Comparison of ENCODE assay signal across 1 cellular context in the genomic region with DNA sequence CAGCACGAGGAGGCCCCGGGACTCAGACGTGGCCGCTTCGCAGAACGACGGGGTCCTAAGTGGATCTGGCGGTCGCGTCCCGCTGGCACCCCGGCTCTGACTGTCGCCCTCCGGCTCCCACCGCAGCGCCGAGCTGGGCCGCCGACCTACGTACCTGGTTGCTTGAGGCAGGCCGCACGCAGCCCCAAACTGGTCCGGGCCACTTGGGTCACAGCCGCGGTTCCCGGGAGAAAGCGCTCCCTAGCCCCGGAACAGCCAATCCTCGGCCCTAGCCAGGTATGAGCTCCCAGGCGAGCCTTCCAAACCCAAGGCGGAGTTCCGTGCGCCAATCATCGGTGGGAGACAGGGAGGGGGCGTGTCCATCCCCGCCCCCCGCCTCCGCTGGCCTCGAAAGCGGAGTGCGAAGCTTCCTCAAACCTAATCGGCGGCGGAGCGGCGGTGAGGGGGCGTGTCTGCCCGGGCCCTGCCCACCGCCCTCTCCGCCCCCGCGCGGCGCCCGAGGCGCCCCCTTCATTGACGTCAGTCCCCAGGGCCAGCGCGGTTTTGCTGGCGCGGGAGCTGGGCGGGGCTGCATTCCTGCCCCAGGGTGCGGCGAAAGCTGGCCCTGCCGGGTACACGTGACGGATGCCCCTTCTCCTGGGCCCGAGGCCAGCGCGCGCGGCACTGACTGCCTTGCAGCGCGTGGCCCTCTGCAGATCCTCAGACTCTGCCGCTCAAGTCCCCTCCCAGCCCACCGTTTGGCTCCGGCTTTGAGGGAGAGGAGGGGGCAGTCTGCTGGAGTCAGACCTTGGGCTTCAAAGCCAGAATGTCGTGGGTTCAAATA.
TF ChIP-seq lines count a peak whose summit lies in the region.

A gene with protein sequence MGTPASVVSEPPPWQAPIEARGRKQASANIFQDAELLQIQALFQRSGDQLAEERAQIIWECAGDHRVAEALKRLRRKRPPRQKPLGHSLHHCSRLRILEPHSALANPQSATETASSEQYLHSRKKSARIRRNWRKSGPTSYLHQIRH (minus strand): TSS at position 280 of the 823 bp plus-strand sequence. CDS start 7,336 bp downstream, outside the sequence.

TF ChIP-seq in HEK293, 187 proteins besides CTCF, POLR2A, EP300 and RAD21 (continued from another document):
- TF ChIP-seq, protein P1, sequence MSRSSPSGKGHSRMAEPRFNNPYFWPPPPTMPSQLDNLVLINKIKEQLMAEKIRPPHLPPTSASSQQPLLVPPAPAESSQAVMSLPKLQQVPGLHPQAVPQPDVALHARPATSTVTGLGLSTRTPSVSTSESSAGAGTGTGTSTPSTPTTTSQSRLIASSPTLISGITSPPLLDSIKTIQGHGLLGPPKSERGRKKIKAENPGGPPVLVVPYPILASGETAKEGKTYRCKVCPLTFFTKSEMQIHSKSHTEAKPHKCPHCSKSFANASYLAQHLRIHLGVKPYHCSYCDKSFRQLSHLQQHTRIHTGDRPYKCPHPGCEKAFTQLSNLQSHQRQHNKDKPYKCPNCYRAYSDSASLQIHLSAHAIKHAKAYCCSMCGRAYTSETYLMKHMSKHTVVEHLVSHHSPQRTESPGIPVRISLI (tag by site-specific recombination; IDR thresholded peaks at IDR 0.05): no peak
- TF ChIP-seq, protein P2, sequence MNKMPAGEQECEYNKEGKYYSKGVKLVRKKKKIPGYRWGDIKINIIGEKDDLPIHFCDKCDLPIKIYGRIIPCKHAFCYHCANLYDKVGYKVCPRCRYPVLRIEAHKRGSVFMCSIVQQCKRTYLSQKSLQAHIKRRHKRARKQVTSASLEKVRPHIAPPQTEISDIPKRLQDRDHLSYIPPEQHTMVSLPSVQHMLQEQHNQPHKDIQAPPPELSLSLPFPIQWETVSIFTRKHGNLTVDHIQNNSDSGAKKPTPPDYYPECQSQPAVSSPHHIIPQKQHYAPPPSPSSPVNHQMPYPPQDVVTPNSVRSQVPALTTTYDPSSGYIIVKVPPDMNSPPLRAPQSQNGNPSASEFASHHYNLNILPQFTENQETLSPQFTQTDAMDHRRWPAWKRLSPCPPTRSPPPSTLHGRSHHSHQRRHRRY (tag by site-specific recombination; IDR thresholded peaks at IDR 0.05): no peak
- TF ChIP-seq ZNF138 (tag by site-specific recombination; IDR thresholded peaks at IDR 0.05; ENCODE audit: borderline replicate concordance) (no peak), BCL11B (tag by site-specific recombination; IDR thresholded peaks at IDR 0.05; ENCODE audit: low read depth) (peak; percentile 90), ZNF121 (tag by site-specific recombination; IDR thresholded peaks at IDR 0.05) (peak; percentile 35; the same call in 1 of the 2 replicates), ZFHX2 (tag by site-specific recombination; conservative IDR thresholded peaks at IDR 0.05) (peak; percentile 99), GLI4 (tag by site-specific recombination; IDR thresholded peaks at IDR 0.05) (no peak), ZNF274 (IDR thresholded peaks at IDR 0.05; ENCODE audit: low read length) (no peak), ZNF274 (tag by site-specific recombination; IDR thresholded peaks at IDR 0.05; ENCODE audit: borderline replicate concordance) (no peak), SP3 (tag by site-specific recombination; IDR thresholded peaks at IDR 0.05) (peak; percentile 99), ZNF132 (tag by site-specific recombination; IDR thresholded peaks at IDR 0.05; ENCODE audit: borderline replicate concordance) (no peak), ZNF514 (tag by site-specific recombination; IDR thresholded peaks at IDR 0.05) (no peak), ZXDB (tag by site-specific recombination; IDR thresholded peaks at IDR 0.05) (peak; percentile 99), ZNF629 (tag by site-specific recombination; IDR thresholded peaks at IDR 0.05) (peak; percentile 95), ZNF23 (tag by site-specific recombination; IDR thresholded peaks at IDR 0.05; ENCODE audit: borderline replicate concordance) (no peak), KLF9 (tag by site-specific recombination; IDR thresholded peaks at IDR 0.05; ENCODE audit: low read depth) (peak; percentile 100), ZNF184 (tag by site-specific recombination; IDR thresholded peaks at IDR 0.05) (peak; percentile 86)
- TF ChIP-seq, protein P3, sequence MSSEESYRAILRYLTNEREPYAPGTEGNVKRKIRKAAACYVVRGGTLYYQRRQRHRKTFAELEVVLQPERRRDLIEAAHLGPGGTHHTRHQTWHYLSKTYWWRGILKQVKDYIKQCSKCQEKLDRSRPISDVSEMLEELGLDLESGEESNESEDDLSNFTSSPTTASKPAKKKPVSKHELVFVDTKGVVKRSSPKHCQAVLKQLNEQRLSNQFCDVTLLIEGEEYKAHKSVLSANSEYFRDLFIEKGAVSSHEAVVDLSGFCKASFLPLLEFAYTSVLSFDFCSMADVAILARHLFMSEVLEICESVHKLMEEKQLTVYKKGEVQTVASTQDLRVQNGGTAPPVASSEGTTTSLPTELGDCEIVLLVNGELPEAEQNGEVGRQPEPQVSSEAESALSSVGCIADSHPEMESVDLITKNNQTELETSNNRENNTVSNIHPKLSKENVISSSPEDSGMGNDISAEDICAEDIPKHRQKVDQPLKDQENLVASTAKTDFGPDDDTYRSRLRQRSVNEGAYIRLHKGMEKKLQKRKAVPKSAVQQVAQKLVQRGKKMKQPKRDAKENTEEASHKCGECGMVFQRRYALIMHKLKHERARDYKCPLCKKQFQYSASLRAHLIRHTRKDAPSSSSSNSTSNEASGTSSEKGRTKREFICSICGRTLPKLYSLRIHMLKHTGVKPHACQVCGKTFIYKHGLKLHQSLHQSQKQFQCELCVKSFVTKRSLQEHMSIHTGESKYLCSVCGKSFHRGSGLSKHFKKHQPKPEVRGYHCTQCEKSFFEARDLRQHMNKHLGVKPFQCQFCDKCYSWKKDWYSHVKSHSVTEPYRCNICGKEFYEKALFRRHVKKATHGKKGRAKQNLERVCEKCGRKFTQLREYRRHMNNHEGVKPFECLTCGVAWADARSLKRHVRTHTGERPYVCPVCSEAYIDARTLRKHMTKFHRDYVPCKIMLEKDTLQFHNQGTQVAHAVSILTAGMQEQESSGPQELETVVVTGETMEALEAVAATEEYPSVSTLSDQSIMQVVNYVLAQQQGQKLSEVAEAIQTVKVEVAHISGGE (tag by site-specific recombination; conservative IDR thresholded peaks at IDR 0.05; ENCODE audit: low read depth): peak; percentile 64; the same call in 1 of the 2 replicates
- TF ChIP-seq, protein P4, sequence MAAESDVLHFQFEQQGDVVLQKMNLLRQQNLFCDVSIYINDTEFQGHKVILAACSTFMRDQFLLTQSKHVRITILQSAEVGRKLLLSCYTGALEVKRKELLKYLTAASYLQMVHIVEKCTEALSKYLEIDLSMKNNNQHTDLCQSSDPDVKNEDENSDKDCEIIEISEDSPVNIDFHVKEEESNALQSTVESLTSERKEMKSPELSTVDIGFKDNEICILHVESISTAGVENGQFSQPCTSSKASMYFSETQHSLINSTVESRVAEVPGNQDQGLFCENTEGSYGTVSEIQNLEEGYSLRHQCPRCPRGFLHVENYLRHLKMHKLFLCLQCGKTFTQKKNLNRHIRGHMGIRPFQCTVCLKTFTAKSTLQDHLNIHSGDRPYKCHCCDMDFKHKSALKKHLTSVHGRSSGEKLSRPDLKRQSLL (tag by site-specific recombination; IDR thresholded peaks at IDR 0.05): peak; percentile 80
- TF ChIP-seq, protein P5, sequence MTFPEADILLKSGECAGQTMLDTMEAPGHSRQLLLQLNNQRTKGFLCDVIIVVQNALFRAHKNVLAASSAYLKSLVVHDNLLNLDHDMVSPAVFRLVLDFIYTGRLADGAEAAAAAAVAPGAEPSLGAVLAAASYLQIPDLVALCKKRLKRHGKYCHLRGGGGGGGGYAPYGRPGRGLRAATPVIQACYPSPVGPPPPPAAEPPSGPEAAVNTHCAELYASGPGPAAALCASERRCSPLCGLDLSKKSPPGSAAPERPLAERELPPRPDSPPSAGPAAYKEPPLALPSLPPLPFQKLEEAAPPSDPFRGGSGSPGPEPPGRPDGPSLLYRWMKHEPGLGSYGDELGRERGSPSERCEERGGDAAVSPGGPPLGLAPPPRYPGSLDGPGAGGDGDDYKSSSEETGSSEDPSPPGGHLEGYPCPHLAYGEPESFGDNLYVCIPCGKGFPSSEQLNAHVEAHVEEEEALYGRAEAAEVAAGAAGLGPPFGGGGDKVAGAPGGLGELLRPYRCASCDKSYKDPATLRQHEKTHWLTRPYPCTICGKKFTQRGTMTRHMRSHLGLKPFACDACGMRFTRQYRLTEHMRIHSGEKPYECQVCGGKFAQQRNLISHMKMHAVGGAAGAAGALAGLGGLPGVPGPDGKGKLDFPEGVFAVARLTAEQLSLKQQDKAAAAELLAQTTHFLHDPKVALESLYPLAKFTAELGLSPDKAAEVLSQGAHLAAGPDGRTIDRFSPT (tag by site-specific recombination; IDR thresholded peaks at IDR 0.05): peak; percentile 100
